Comparison of ENCODE assay signal across 8 cellular contexts in the genomic region with DNA sequence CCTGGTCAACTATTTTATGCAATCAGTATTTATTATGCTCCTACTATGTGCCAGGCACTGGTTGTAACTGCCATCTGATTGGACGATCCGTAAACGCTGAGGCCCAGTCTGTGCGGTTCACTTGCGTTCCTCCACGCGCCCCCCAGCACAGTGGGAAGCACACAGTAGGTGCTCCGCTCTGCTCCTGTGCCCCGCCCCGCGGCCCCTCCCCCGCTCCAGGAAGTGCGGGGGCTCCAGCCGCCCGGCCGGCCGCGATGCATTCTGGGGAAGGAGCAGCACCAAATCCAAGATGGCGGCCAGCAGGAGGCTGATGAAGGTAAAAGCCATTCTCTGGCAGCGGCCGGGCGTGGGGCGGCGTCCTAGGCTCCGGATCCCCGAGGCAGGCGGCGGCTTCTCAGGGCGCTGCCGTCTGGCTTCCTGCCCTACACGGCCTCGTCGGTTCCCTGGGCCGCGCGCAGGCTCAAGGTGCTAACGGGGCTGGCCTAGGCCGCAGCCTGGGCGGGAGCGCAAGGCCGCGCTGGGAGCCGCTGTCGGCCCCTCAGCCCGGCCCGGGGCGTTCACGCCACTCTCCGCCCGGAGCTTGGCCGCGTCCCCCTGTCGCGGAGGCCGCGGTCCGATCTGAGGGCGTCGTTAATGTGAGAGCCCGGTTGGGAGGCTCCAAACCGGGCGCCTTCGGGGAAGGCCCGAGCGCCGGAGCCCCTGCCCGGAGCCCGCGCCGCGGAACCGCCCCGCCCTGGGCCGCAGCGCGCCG. TPM values are rescaled to one million over a fixed set of nuclear protein-coding genes. Genes with fewer than 3 reads are reported as not detected.
DNase-seq lines count a peak whose midpoint lies in the region; ATAC-seq and TF ChIP-seq lines count a peak whose summit lies in the region.

A gene (plus strand): TSS at position 259 of the 751 bp plus-strand sequence. CDS start 31 bp downstream, at position 290.

- no peak within 1 kb of the TSS for H4K91ac ChIP-seq in neuronal stem cell (ENCODE audit: low read depth, low read length, poor library complexity)

- peak within 1 kb of the TSS; percentile 65 for H4K8ac ChIP-seq in neuronal stem cell (ENCODE audit: low read depth, low read length)

- peaks cover 46% of the 10 kb centered on the region for H3K4me1 Mint-ChIP-seq in activated naive CD4-positive, alpha-beta T cell treated with anti-CD3 and anti-CD28 coated beads, Interleukin-2, amount 10 ng/mL, durations not matched to agents 7 days and 5 days

- H3K18ac ChIP-seq in neuronal stem cell (ENCODE audit: low read length): peak within 1 kb of the TSS; percentile 99

- peak within 1 kb of the TSS; percentile 88 for H2AK5ac ChIP-seq in neuronal stem cell (ENCODE audit: low read depth, low read length)

- H3K9ac ChIP-seq in neuronal stem cell (ENCODE audit: low read depth, low read length, poor library complexity): peak within 1 kb of the TSS; percentile 98

- H3K27me3 Mint-ChIP-seq in activated naive CD4-positive, alpha-beta T cell treated with anti-CD3 and anti-CD28 coated beads, Interleukin-2, amount 10 ng/mL, durations not matched to agents 7 days and 5 days: peaks cover 15% of the 10 kb centered on the region

- H2BK120ac ChIP-seq in neuronal stem cell (ENCODE audit: low read depth, low read length): no peak within 1 kb of the TSS

- H3K27ac Mint-ChIP-seq in activated naive CD4-positive, alpha-beta T cell treated with anti-CD3 and anti-CD28 coated beads, Interleukin-2, amount 10 ng/mL, durations not matched to agents 7 days and 5 days: peak within 1 kb of the TSS; percentile 92

- H2BK12ac ChIP-seq in neuronal stem cell (ENCODE audit: low read length): peak within 1 kb of the TSS; percentile 73

- no peaks in the 10 kb centered on the region for H3K9me3 Mint-ChIP-seq in activated naive CD4-positive, alpha-beta T cell treated with anti-CD3 and anti-CD28 coated beads, Interleukin-2, amount 10 ng/mL, durations not matched to agents 7 days and 5 days

- H3K14ac ChIP-seq in neuronal stem cell (ENCODE audit: low read length): peak within 1 kb of the TSS; percentile 94

- ATAC-seq in SK-N-SH treated with all-trans-retinoic acid at 6 μM for 48 hours (peak; percentile 85), gastroesophageal sphincter (peak; percentile 92)

- DNase-seq in AG10803 (ENCODE audit: low read depth): peak; percentile 78
- DNase-seq in GM19240 (ENCODE audit: insufficient read length, low spot score): peak; percentile 91
- DNase-seq in Kasumi-1 (lab: John Stamatoyannopoulos, UW): peak; percentile 73 to 75
- DNase-seq in activated naive CD4-positive, alpha-beta T cell treated with anti-CD3 and anti-CD28 coated beads, Interleukin-2, amount 10 ng/mL, durations not matched to agents 7 days and 5 days: peak; percentile 89
- peak; percentile 80 for DNase-seq in neuronal stem cell (ENCODE audit: low spot score)
- DNase-seq in stromal cell of bone marrow (ENCODE audit: low read depth): peak; percentile 67

- peaks cover 9% of the 10 kb centered on the region for H3K79me1 ChIP-seq in neuronal stem cell (ENCODE audit: low read depth, low read length)

- H3K4ac ChIP-seq in neuronal stem cell (ENCODE audit: low read length): peak within 1 kb of the TSS; percentile 95

- peaks cover 24% of the 10 kb centered on the region for H3K36me3 Mint-ChIP-seq in activated naive CD4-positive, alpha-beta T cell treated with anti-CD3 and anti-CD28 coated beads, Interleukin-2, amount 10 ng/mL, durations not matched to agents 7 days and 5 days

- H2BK15ac ChIP-seq in neuronal stem cell (ENCODE audit: low read length): no peak within 1 kb of the TSS

- H3K4me2 ChIP-seq in neuronal stem cell (ENCODE audit: insufficient read depth, low read length, poor library complexity, severe bottlenecking): peak within 1 kb of the TSS; percentile 74

- H3K4me1 ChIP-seq in gastroesophageal sphincter (peaks cover 6 to 50% (median 24%) of the 10 kb centered on the region in 3 donors), neuronal stem cell (ENCODE audit: control insufficient read depth in 2 of 2, insufficient read depth in 1 of 2, low read depth in 1 of 2, low read length in 2 of 2) (peaks cover 10 to 12% of the 10 kb centered on the region in 2 donors)

- H3K9me3 ChIP-seq in gastroesophageal sphincter: no peaks in the 10 kb centered on the region
- H3K9me3 ChIP-seq in neuronal stem cell (replicated peaks in 1 of 2; ENCODE audit: control insufficient read depth in 2 of 2, insufficient read depth in 1 of 2, low read depth in 1 of 2, low read length in 2 of 2): no peaks in the 10 kb centered on the region

- 0% methylated on average over 1 of the region's 77 CpGs; no CpG with 5 or more reads in 1 of the 2 donors for WGBS in gastroesophageal sphincter (ENCODE audit: low coverage in 1 of 2), 2 donors
- no CpG with 5 or more reads among the region's 77 CpGs for WGBS in neuronal stem cell (ENCODE audit: extremely low coverage in 2 of 2, insufficient read length in 2 of 2, insufficient replicate concordance in 1 of 2), 2 donors

- peak within 1 kb of the TSS; percentile 84 for H2AFZ ChIP-seq in neuronal stem cell (ENCODE audit: low read length)

- CTCF ChIA-PET in activated naive CD4-positive, alpha-beta T cell treated with anti-CD3 and anti-CD28 coated beads, Interleukin-2, amount 10 ng/mL, durations not matched to agents 7 days and 5 days (lab: Charles Lee): interaction anchor here (1.7 kb wide), 1 partner anchor 62 kb away, joined by 6 read pairs; no protein-coding TSS in a partner anchor

- peak within 1 kb of the TSS; percentile 75 for H2BK5ac ChIP-seq in neuronal stem cell (ENCODE audit: low read length)

- TF ChIP-seq POLR2A in gastroesophageal sphincter (IDR thresholded peaks at IDR 0.05): peak; percentile 20 to 48

- peak within 1 kb of the TSS; percentile 66 to 93 (median 92) for H3K27ac ChIP-seq in gastroesophageal sphincter
- H3K27ac ChIP-seq in neuronal stem cell (replicated peaks; ENCODE audit: low read length): peak within 1 kb of the TSS; percentile 43

- H3K4me3 ChIP-seq in AG10803 (ENCODE audit: low read length): peak within 1 kb of the TSS; percentile 85
- H3K4me3 ChIP-seq in gastroesophageal sphincter: peak within 1 kb of the TSS; percentile 74 to 98
- peak within 1 kb of the TSS; percentile 92 to 98 for H3K4me3 ChIP-seq in neuronal stem cell (ENCODE audit: low read length in 2 of 2)

- TF ChIP-seq EP300 in gastroesophageal sphincter (IDR thresholded peaks at IDR 0.05): no peak

- H3K23ac ChIP-seq in neuronal stem cell (ENCODE audit: low read depth, low read length, poor library complexity): peak within 1 kb of the TSS; percentile 99

- no peak for TF ChIP-seq CTCF in AG10803 (conservative IDR thresholded peaks at IDR 0.05; ENCODE audit: low read length)
- TF ChIP-seq CTCF in gastroesophageal sphincter (IDR thresholded peaks at IDR 0.05): no peak

- no peaks in the 10 kb centered on the region for H3K36me3 ChIP-seq in gastroesophageal sphincter
- peaks cover 3 to 22% of the 10 kb centered on the region in 2 donors for H3K36me3 ChIP-seq in neuronal stem cell (replicated peaks in 1 of 2; ENCODE audit: control insufficient read depth in 2 of 2, insufficient read depth in 2 of 2, low read length in 2 of 2)

- peak within 1 kb of the TSS; percentile 93 for H3K4me3 Mint-ChIP-seq in activated naive CD4-positive, alpha-beta T cell treated with anti-CD3 and anti-CD28 coated beads, Interleukin-2, amount 10 ng/mL, durations not matched to agents 7 days and 5 days

- no peaks in the 10 kb centered on the region for H3K27me3 ChIP-seq in gastroesophageal sphincter
- no peaks in the 10 kb centered on the region for H3K27me3 ChIP-seq in neuronal stem cell (ENCODE audit: control insufficient read depth in 3 of 3, insufficient read depth in 3 of 3, low read depth in 1 of 3, low read length in 3 of 3)

TF ChIP-seq in SK-N-SH treated with all-trans-retinoic acid at 6 μM for 48 hours, 23 proteins besides CTCF, POLR2A, EP300 and RAD21:
- TF ChIP-seq TCF4 (CRISPR knock-in tag; IDR thresholded peaks at IDR 0.05; ENCODE audit: borderline replicate concordance): no peak

RNA-seq across cellular contexts. Expression of the gene that starts here (rescaled TPM):
- total RNA-seq in gastroesophageal sphincter: 10 to 100 TPM; 40.5 to 94.4 (median 60.0) TPM
- 99.7 TPM for polyA plus RNA-seq in neuronal stem cell (2013, experiment 1 of 2)
- 102 TPM for polyA plus RNA-seq in neuronal stem cell (2013, experiment 2 of 2)

Comparison
In these comparisons a context has a peak if more than half of its experiments do, and no peak if none do; other contexts are left out.
1. Peak in every context shown above with its lines: DNase-seq, ATAC-seq, H3K4me3 ChIP-seq and H3K27ac ChIP-seq.